Comparison of ENCODE assay signal across 1 cellular context in the genomic region with DNA sequence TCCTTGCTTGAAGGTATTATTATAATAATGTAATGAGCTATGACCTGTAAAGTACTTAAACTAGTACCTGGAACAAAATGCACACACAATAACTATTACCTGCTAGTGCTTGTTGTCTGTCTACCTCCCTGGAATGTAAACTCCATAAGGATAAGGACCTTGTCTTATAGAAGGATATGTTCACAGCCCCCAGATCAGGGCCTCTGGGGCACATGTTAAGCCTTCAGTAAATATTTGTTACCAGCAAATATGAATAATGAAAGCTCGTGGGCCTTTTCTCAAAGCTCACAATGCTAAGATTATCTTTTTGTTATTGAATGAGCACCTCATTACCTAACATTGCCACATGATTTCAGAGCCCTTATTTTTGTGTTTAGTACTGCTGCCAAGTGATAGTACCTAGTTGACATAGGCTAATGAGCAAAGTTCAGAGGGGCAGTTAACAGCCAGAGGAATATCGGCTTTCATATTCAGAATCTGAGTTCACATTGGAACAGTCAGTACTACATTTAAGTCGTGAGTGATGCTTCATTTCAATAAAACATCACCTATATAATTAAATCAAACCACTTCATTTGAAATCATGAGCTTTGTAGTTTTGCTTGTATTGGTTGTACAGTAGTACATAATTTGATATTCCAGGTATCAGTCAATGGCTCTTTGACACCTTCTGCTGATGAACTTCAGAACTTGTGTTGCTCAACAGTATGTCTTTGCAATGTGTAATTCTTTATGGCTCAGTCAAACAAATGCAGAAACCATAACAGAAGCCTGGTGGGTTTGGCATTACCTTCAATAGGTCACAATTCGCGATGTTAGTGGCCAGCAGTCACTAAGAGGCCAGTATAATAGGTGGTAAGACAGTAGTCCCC.
TF ChIP-seq lines count a peak whose summit lies in the region.

No MANE protein-coding gene starts in this region.

TF ChIP-seq in HepG2, 621 proteins besides CTCF, POLR2A, EP300 and RAD21 (continued from another document and continues in another):
- TF ChIP-seq, protein P1, sequence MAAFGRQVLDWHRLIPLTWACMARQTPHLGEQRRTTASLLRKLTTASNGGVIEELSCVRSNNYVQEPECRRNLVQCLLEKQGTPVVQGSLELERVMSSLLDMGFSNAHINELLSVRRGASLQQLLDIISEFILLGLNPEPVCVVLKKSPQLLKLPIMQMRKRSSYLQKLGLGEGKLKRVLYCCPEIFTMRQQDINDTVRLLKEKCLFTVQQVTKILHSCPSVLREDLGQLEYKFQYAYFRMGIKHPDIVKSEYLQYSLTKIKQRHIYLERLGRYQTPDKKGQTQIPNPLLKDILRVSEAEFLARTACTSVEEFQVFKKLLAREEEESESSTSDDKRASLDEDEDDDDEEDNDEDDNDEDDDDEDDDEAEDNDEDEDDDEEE (CRISPR knock-in tag; IDR thresholded peaks at IDR 0.05), result no peak
- TF ChIP-seq, protein P2, sequence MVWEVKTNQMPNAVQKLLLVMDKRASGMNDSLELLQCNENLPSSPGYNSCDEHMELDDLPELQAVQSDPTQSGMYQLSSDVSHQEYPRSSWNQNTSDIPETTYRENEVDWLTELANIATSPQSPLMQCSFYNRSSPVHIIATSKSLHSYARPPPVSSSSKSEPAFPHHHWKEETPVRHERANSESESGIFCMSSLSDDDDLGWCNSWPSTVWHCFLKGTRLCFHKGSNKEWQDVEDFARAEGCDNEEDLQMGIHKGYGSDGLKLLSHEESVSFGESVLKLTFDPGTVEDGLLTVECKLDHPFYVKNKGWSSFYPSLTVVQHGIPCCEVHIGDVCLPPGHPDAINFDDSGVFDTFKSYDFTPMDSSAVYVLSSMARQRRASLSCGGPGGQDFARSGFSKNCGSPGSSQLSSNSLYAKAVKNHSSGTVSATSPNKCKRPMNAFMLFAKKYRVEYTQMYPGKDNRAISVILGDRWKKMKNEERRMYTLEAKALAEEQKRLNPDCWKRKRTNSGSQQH (CRISPR knock-in tag; IDR thresholded peaks at IDR 0.05; ENCODE audit: low read depth), result 0 out of 2 replicates have a peak, but pooled peaks have one; percentile 42
- no peak for TF ChIP-seq ZNF367 (CRISPR knock-in tag; IDR thresholded peaks at IDR 0.05; ENCODE audit: borderline replicate concordance)
- TF ChIP-seq, protein P3, sequence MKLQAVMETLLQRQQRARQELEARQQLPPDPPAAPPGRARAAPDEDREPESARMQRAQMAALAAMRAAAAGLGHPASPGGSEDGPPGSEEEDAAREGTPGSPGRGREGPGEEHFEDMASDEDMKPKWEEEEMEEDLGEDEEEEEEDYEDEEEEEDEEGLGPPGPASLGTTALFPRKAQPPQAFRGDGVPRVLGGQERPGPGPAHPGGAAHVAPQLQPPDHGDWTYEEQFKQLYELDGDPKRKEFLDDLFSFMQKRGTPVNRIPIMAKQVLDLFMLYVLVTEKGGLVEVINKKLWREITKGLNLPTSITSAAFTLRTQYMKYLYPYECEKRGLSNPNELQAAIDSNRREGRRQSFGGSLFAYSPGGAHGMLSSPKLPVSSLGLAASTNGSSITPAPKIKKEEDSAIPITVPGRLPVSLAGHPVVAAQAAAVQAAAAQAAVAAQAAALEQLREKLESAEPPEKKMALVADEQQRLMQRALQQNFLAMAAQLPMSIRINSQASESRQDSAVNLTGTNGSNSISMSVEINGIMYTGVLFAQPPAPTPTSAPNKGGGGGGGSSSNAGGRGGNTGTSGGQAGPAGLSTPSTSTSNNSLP (IDR thresholded peaks at IDR 0.05; ENCODE audit: low read depth, low read length), result peak; percentile 97
- no peak for TF ChIP-seq ZNF484 (CRISPR knock-in tag; IDR thresholded peaks at IDR 0.05; ENCODE audit: borderline replicate concordance, low read depth)
- TF ChIP-seq, protein P4, sequence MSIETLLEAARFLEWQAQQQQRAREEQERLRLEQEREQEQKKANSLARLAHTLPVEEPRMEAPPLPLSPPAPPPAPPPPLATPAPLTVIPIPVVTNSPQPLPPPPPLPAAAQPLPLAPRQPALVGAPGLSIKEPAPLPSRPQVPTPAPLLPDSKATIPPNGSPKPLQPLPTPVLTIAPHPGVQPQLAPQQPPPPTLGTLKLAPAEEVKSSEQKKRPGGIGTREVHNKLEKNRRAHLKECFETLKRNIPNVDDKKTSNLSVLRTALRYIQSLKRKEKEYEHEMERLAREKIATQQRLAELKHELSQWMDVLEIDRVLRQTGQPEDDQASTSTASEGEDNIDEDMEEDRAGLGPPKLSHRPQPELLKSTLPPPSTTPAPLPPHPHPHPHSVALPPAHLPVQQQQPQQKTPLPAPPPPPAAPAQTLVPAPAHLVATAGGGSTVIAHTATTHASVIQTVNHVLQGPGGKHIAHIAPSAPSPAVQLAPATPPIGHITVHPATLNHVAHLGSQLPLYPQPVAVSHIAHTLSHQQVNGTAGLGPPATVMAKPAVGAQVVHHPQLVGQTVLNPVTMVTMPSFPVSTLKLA (IDR thresholded peaks at IDR 0.05), result peak; percentile 63
- TF ChIP-seq SYNCRIP (IDR thresholded peaks at IDR 0.05; ENCODE audit: insufficient read depth, low read depth, low read length), result no peak
- no peak for TF ChIP-seq ZNF605 (CRISPR knock-in tag; IDR thresholded peaks at IDR 0.05)
- peak; percentile 95 for TF ChIP-seq FOXA1 (IDR thresholded peaks at IDR 0.05)
- TF ChIP-seq FOXA1 (CRISPR knock-in tag; IDR thresholded peaks at IDR 0.05), result peak; percentile 94
- TF ChIP-seq SALL2 (CRISPR knock-in tag; IDR thresholded peaks at IDR 0.05), result peak; percentile 74
- no peak for TF ChIP-seq ZNF350 (CRISPR knock-in tag; IDR thresholded peaks at IDR 0.05; ENCODE audit: borderline replicate concordance, low read depth)
- no peak for TF ChIP-seq SIN3B (IDR thresholded peaks at IDR 0.05; ENCODE audit: low read length)
- no peak for TF ChIP-seq SP5 (CRISPR knock-in tag; IDR thresholded peaks at IDR 0.05; ENCODE audit: borderline replicate concordance, low read depth)
- TF ChIP-seq ZNF546 (CRISPR knock-in tag; conservative IDR thresholded peaks at IDR 0.05), result no peak
- no peak for TF ChIP-seq ZMYM2 (CRISPR knock-in tag; IDR thresholded peaks at IDR 0.05)
- TF ChIP-seq GTF2F1 (IDR thresholded peaks at IDR 0.05; ENCODE audit: low read length), result no peak
- TF ChIP-seq TCF12 (IDR thresholded peaks at IDR 0.05), result no peak
- peak; percentile 97; the same call in 1 of the 2 replicates for TF ChIP-seq TCF12 (CRISPR knock-in tag; IDR thresholded peaks at IDR 0.05)
- peak; percentile 74; the same call in 1 of the 2 replicates for TF ChIP-seq ZNF24 (IDR thresholded peaks at IDR 0.05)
- TF ChIP-seq PLRG1 (conservative IDR thresholded peaks at IDR 0.05), result no peak
- TF ChIP-seq, protein P5, sequence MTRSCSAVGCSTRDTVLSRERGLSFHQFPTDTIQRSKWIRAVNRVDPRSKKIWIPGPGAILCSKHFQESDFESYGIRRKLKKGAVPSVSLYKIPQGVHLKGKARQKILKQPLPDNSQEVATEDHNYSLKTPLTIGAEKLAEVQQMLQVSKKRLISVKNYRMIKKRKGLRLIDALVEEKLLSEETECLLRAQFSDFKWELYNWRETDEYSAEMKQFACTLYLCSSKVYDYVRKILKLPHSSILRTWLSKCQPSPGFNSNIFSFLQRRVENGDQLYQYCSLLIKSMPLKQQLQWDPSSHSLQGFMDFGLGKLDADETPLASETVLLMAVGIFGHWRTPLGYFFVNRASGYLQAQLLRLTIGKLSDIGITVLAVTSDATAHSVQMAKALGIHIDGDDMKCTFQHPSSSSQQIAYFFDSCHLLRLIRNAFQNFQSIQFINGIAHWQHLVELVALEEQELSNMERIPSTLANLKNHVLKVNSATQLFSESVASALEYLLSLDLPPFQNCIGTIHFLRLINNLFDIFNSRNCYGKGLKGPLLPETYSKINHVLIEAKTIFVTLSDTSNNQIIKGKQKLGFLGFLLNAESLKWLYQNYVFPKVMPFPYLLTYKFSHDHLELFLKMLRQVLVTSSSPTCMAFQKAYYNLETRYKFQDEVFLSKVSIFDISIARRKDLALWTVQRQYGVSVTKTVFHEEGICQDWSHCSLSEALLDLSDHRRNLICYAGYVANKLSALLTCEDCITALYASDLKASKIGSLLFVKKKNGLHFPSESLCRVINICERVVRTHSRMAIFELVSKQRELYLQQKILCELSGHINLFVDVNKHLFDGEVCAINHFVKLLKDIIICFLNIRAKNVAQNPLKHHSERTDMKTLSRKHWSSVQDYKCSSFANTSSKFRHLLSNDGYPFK (CRISPR knock-in tag; IDR thresholded peaks at IDR 0.05; ENCODE audit: borderline replicate concordance), result no peak
- TF ChIP-seq NAIF1 (CRISPR knock-in tag; IDR thresholded peaks at IDR 0.05; ENCODE audit: borderline replicate concordance), result no peak
- TF ChIP-seq, protein P6, sequence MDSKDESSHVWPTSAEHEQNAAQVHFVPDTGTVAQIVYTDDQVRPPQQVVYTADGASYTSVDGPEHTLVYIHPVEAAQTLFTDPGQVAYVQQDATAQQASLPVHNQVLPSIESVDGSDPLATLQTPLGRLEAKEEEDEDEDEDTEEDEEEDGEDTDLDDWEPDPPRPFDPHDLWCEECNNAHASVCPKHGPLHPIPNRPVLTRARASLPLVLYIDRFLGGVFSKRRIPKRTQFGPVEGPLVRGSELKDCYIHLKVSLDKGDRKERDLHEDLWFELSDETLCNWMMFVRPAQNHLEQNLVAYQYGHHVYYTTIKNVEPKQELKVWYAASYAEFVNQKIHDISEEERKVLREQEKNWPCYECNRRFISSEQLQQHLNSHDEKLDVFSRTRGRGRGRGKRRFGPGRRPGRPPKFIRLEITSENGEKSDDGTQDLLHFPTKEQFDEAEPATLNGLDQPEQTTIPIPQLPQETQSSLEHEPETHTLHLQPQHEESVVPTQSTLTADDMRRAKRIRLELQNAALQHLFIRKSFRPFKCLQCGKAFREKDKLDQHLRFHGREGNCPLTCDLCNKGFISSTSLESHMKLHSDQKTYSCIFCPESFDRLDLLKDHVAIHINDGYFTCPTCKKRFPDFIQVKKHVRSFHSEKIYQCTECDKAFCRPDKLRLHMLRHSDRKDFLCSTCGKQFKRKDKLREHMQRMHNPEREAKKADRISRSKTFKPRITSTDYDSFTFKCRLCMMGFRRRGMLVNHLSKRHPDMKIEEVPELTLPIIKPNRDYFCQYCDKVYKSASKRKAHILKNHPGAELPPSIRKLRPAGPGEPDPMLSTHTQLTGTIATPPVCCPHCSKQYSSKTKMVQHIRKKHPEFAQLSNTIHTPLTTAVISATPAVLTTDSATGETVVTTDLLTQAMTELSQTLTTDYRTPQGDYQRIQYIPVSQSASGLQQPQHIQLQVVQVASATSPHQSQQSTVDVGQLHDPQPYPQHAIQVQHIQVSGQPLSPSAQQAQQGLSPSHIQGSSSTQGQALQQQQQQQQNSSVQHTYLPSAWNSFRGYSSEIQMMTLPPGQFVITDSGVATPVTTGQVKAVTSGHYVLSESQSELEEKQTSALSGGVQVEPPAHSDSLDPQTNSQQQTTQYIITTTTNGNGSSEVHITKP (CRISPR knock-in tag; IDR thresholded peaks at IDR 0.05; ENCODE audit: low read depth), result no peak; the same call in 1 of the 2 replicates
- TF ChIP-seq, protein P7, sequence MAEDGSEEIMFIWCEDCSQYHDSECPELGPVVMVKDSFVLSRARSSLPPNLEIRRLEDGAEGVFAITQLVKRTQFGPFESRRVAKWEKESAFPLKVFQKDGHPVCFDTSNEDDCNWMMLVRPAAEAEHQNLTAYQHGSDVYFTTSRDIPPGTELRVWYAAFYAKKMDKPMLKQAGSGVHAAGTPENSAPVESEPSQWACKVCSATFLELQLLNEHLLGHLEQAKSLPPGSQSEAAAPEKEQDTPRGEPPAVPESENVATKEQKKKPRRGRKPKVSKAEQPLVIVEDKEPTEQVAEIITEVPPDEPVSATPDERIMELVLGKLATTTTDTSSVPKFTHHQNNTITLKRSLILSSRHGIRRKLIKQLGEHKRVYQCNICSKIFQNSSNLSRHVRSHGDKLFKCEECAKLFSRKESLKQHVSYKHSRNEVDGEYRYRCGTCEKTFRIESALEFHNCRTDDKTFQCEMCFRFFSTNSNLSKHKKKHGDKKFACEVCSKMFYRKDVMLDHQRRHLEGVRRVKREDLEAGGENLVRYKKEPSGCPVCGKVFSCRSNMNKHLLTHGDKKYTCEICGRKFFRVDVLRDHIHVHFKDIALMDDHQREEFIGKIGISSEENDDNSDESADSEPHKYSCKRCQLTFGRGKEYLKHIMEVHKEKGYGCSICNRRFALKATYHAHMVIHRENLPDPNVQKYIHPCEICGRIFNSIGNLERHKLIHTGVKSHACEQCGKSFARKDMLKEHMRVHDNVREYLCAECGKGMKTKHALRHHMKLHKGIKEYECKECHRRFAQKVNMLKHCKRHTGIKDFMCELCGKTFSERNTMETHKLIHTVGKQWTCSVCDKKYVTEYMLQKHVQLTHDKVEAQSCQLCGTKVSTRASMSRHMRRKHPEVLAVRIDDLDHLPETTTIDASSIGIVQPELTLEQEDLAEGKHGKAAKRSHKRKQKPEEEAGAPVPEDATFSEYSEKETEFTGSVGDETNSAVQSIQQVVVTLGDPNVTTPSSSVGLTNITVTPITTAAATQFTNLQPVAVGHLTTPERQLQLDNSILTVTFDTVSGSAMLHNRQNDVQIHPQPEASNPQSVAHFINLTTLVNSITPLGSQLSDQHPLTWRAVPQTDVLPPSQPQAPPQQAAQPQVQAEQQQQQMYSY (CRISPR knock-in tag; IDR thresholded peaks at IDR 0.05), result no peak
- 0 out of 2 replicates have a peak, but pooled peaks have one; percentile 42 for TF ChIP-seq HNRNPUL1 (IDR thresholded peaks at IDR 0.05; ENCODE audit: low read depth, low read length)
- TF ChIP-seq NR1H2 (CRISPR knock-in tag; IDR thresholded peaks at IDR 0.05; ENCODE audit: borderline replicate concordance, low read depth), result no peak
- peak; percentile 64; the same call in 1 of the 2 replicates for TF ChIP-seq SMAD3 (CRISPR knock-in tag; IDR thresholded peaks at IDR 0.05)
- TF ChIP-seq, protein P8, sequence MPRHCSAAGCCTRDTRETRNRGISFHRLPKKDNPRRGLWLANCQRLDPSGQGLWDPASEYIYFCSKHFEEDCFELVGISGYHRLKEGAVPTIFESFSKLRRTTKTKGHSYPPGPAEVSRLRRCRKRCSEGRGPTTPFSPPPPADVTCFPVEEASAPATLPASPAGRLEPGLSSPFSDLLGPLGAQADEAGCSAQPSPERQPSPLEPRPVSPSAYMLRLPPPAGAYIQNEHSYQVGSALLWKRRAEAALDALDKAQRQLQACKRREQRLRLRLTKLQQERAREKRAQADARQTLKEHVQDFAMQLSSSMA (CRISPR knock-in tag; IDR thresholded peaks at IDR 0.05), result no peak
- peak; percentile 38; the same call in 1 of the 2 replicates for TF ChIP-seq SMC3 (IDR thresholded peaks at IDR 0.05; ENCODE audit: low read length)
- peak; percentile 97 for TF ChIP-seq HDAC2 (CRISPR knock-in tag; IDR thresholded peaks at IDR 0.05)
- peak; percentile 89; the same call in 1 of the 2 replicates for TF ChIP-seq PHF21A (CRISPR knock-in tag; IDR thresholded peaks at IDR 0.05)
- peak; percentile 76; the same call in 1 of the 2 replicates for TF ChIP-seq ERF (CRISPR knock-in tag; IDR thresholded peaks at IDR 0.05)
- TF ChIP-seq GATAD2A (CRISPR knock-in tag; IDR thresholded peaks at IDR 0.05), result peak; percentile 94
- no peak for TF ChIP-seq KLF15 (CRISPR knock-in tag; IDR thresholded peaks at IDR 0.05; ENCODE audit: borderline replicate concordance)
- peak; percentile 97 for TF ChIP-seq EHMT2 (IDR thresholded peaks at IDR 0.05; ENCODE audit: borderline replicate concordance, low read depth, low read length)
- TF ChIP-seq ZNF143 (CRISPR knock-in tag; IDR thresholded peaks at IDR 0.05), result no peak
- TF ChIP-seq, protein P9, sequence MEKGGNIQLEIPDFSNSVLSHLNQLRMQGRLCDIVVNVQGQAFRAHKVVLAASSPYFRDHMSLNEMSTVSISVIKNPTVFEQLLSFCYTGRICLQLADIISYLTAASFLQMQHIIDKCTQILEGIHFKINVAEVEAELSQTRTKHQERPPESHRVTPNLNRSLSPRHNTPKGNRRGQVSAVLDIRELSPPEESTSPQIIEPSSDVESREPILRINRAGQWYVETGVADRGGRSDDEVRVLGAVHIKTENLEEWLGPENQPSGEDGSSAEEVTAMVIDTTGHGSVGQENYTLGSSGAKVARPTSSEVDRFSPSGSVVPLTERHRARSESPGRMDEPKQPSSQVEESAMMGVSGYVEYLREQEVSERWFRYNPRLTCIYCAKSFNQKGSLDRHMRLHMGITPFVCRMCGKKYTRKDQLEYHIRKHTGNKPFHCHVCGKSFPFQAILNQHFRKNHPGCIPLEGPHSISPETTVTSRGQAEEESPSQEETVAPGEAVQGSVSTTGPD (CRISPR knock-in tag; IDR thresholded peaks at IDR 0.05), result peak; percentile 88
- no peak for TF ChIP-seq NFYB (CRISPR knock-in tag; IDR thresholded peaks at IDR 0.05)
